1 cellular context compared by ENCODE assay signal in the genomic region with DNA sequence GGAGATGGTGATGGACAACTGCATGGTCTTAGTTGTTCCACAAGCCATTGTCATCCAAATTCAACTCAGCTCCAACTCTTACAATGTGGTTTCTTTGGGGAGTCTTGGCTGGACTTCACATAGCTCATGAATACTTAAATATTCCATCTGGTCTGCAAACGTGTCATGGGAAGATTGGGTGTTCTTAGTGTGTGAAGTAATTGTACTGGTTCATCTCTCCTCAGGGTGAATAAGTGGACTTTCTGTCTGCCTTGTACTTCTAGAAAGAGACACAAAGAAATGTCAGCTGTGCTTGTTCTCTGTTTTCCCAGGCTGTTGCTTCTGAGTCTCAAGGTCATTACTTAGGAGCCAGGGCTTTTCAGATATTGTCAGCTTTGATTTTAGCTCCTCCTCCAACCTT.
TF ChIP-seq lines count a peak whose summit lies in the region.

No MANE protein-coding gene starts in this region.

TF ChIP-seq in IMR-90, 13 proteins besides CTCF, POLR2A, EP300 and RAD21:
- TF ChIP-seq MAFK (IDR thresholded peaks at IDR 0.05; ENCODE audit: low read depth, low read length) (no peak), MXI1 (IDR thresholded peaks at IDR 0.05; ENCODE audit: borderline replicate concordance, low read depth, low read length) (no peak), MAZ (IDR thresholded peaks at IDR 0.05; ENCODE audit: borderline replicate concordance, low read depth, low read length) (no peak), SMC3 (IDR thresholded peaks at IDR 0.05; ENCODE audit: low read depth, low read length) (no peak), NFE2L2 (IDR thresholded peaks at IDR 0.05; ENCODE audit: low read depth, low read length) (no peak), RCOR1 (IDR thresholded peaks at IDR 0.05; ENCODE audit: insufficient replicate concordance, low read length) (no peak), BHLHE40 (IDR thresholded peaks at IDR 0.05; ENCODE audit: low read depth, low read length) (no peak), CEBPB (IDR thresholded peaks at IDR 0.05; ENCODE audit: low read depth, low read length) (no peak), ELK1 (IDR thresholded peaks at IDR 0.05; ENCODE audit: borderline replicate concordance, low read depth, low read length) (no peak), CHD1 (IDR thresholded peaks at IDR 0.05; ENCODE audit: low read depth, low read length) (no peak), RFX5 (IDR thresholded peaks at IDR 0.05; ENCODE audit: low read depth, low read length) (no peak), FOS (IDR thresholded peaks at IDR 0.05; ENCODE audit: low read depth, low read length) (no peak)
- TF ChIP-seq, protein P1, sequence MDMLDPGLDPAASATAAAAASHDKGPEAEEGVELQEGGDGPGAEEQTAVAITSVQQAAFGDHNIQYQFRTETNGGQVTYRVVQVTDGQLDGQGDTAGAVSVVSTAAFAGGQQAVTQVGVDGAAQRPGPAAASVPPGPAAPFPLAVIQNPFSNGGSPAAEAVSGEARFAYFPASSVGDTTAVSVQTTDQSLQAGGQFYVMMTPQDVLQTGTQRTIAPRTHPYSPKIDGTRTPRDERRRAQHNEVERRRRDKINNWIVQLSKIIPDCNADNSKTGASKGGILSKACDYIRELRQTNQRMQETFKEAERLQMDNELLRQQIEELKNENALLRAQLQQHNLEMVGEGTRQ (IDR thresholded peaks at IDR 0.05; ENCODE audit: low read depth, low read length) = no peak
